Comparison of ENCODE assay signal across 1 cellular context in the genomic region with DNA sequence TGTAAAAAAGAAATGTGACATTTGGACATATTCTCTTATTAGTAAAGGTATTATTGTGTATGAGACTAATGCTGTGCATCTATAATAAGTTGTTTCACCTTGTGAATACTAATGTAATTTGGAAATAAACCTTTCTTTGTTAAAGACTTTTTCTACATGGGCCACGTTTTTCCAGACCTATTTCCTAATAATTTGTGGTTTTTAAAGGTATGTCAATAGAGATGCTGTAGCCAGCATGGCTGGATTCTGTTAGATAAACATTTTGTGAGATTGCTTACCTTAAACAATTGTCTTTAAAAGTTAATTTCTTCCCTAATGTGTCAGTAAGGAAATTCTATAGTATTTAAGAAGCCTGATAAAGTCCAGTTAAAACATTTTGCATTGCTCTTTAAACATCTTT.
TF ChIP-seq lines count a peak whose summit lies in the region.

No MANE protein-coding gene starts in this region.

TF ChIP-seq in HepG2, 621 proteins besides CTCF, POLR2A, EP300 and RAD21:
- TF ChIP-seq HNF4A (CRISPR knock-in tag; IDR thresholded peaks at IDR 0.05): no peak
- TF ChIP-seq ZNF317 (CRISPR knock-in tag; IDR thresholded peaks at IDR 0.05): no peak
- TF ChIP-seq ZNF253 (CRISPR knock-in tag; IDR thresholded peaks at IDR 0.05; ENCODE audit: borderline replicate concordance): no peak
- no peak for TF ChIP-seq NR2F1 (CRISPR knock-in tag; IDR thresholded peaks at IDR 0.05)
- TF ChIP-seq HCFC1 (IDR thresholded peaks at IDR 0.05; ENCODE audit: low read depth, low read length): no peak
- TF ChIP-seq HIVEP1 (CRISPR knock-in tag; IDR thresholded peaks at IDR 0.05): no peak
- TF ChIP-seq, protein P1, sequence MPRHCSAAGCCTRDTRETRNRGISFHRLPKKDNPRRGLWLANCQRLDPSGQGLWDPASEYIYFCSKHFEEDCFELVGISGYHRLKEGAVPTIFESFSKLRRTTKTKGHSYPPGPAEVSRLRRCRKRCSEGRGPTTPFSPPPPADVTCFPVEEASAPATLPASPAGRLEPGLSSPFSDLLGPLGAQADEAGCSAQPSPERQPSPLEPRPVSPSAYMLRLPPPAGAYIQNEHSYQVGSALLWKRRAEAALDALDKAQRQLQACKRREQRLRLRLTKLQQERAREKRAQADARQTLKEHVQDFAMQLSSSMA (CRISPR knock-in tag; IDR thresholded peaks at IDR 0.05): no peak
- no peak for TF ChIP-seq ZNF790 (CRISPR knock-in tag; IDR thresholded peaks at IDR 0.05; ENCODE audit: borderline replicate concordance)
- TF ChIP-seq ZNF776 (CRISPR knock-in tag; IDR thresholded peaks at IDR 0.05): no peak
- TF ChIP-seq, protein P2, sequence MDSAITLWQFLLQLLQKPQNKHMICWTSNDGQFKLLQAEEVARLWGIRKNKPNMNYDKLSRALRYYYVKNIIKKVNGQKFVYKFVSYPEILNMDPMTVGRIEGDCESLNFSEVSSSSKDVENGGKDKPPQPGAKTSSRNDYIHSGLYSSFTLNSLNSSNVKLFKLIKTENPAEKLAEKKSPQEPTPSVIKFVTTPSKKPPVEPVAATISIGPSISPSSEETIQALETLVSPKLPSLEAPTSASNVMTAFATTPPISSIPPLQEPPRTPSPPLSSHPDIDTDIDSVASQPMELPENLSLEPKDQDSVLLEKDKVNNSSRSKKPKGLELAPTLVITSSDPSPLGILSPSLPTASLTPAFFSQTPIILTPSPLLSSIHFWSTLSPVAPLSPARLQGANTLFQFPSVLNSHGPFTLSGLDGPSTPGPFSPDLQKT (CRISPR knock-in tag; IDR thresholded peaks at IDR 0.05; ENCODE audit: borderline replicate concordance): no peak
- TF ChIP-seq, protein P3, sequence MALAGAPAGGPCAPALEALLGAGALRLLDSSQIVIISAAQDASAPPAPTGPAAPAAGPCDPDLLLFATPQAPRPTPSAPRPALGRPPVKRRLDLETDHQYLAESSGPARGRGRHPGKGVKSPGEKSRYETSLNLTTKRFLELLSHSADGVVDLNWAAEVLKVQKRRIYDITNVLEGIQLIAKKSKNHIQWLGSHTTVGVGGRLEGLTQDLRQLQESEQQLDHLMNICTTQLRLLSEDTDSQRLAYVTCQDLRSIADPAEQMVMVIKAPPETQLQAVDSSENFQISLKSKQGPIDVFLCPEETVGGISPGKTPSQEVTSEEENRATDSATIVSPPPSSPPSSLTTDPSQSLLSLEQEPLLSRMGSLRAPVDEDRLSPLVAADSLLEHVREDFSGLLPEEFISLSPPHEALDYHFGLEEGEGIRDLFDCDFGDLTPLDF (CRISPR knock-in tag; IDR thresholded peaks at IDR 0.05): no peak
- no peak for TF ChIP-seq HMG20A (CRISPR knock-in tag; IDR thresholded peaks at IDR 0.05; ENCODE audit: borderline replicate concordance)
- TF ChIP-seq PHF5A (CRISPR knock-in tag; IDR thresholded peaks at IDR 0.05; ENCODE audit: low read depth, unreplicated experiment): no peak
- TF ChIP-seq MEIS2 (CRISPR knock-in tag; IDR thresholded peaks at IDR 0.05): no peak
- TF ChIP-seq MATR3 (CRISPR knock-in tag; IDR thresholded peaks at IDR 0.05): no peak
- no peak for TF ChIP-seq CCDC6 (CRISPR knock-in tag; IDR thresholded peaks at IDR 0.05)
- TF ChIP-seq, protein P4, sequence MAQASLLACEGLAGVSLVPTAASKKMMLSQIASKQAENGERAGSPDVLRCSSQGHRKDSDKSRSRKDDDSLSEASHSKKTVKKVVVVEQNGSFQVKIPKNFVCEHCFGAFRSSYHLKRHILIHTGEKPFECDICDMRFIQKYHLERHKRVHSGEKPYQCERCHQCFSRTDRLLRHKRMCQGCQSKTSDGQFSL (CRISPR knock-in tag; IDR thresholded peaks at IDR 0.05): no peak
- no peak for TF ChIP-seq MED13 (CRISPR knock-in tag; IDR thresholded peaks at IDR 0.05)
- TF ChIP-seq, protein P5, sequence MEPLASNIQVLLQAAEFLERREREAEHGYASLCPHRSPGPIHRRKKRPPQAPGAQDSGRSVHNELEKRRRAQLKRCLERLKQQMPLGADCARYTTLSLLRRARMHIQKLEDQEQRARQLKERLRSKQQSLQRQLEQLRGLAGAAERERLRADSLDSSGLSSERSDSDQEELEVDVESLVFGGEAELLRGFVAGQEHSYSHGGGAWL (CRISPR knock-in tag; IDR thresholded peaks at IDR 0.05): no peak
